1 cellular context compared by ENCODE assay signal in the genomic region with DNA sequence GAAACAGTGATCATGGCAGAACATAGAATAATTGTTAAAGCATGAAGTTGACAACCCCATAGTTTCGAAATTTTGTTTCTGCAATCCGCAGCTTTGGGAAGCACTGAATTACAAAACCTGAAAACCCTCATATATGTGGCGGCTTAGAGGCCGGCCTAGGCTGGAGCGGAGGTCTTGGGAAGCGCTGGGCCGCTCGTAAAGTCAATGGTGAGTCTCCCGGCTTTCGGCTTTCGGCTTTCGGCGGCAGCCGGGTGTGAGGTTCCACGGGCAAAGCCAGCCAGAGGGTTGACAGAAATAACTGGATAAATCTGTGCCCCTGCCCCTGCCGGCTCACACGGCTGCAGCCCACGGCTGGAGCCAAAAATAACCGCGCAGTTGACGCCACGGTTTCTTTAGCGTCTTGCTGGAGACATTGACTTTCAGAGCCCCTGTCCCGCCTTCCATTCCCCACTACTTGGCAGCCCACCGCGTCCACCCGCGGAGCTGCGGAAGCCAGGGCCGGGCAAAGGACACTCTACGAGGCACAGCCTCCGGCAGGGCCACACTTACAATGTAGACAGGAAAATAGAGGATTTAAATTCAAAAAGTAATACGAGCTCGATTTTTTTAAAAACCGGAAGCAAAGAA.
TF ChIP-seq lines count a peak whose summit lies in the region.

No MANE protein-coding gene starts in this region.

TF ChIP-seq in SK-N-SH, 30 proteins besides CTCF, POLR2A, EP300 and RAD21 (continued from another document):
- no peak for TF ChIP-seq IRF3 (IDR thresholded peaks at IDR 0.05; ENCODE audit: low read depth, low read length)
- no peak for TF ChIP-seq GATA2 (CRISPR knock-in tag; IDR thresholded peaks at IDR 0.05)
- TF ChIP-seq MEF2A (IDR thresholded peaks at IDR 0.05; ENCODE audit: borderline replicate concordance, low read depth): no peak
- TF ChIP-seq, protein P1, sequence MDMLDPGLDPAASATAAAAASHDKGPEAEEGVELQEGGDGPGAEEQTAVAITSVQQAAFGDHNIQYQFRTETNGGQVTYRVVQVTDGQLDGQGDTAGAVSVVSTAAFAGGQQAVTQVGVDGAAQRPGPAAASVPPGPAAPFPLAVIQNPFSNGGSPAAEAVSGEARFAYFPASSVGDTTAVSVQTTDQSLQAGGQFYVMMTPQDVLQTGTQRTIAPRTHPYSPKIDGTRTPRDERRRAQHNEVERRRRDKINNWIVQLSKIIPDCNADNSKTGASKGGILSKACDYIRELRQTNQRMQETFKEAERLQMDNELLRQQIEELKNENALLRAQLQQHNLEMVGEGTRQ (IDR thresholded peaks at IDR 0.05; ENCODE audit: borderline replicate concordance, low read depth, low read length): no peak
- no peak for TF ChIP-seq CHD2 (IDR thresholded peaks at IDR 0.05; ENCODE audit: low read length, partially characterized antibody)
- no peak for TF ChIP-seq MAX (IDR thresholded peaks at IDR 0.05; ENCODE audit: low read depth)
- no peak for TF ChIP-seq ELF1 (IDR thresholded peaks at IDR 0.05)
- no peak for TF ChIP-seq PBX3 (IDR thresholded peaks at IDR 0.05)
- no peak for TF ChIP-seq MXI1 (IDR thresholded peaks at IDR 0.05; ENCODE audit: low read depth, low read length)
- TF ChIP-seq RXRA (IDR thresholded peaks at IDR 0.05; ENCODE audit: borderline replicate concordance, low read depth): no peak
- TF ChIP-seq JUND (IDR thresholded peaks at IDR 0.05): no peak
- TF ChIP-seq FOXM1 (IDR thresholded peaks at IDR 0.05; ENCODE audit: low read depth): no peak
- no peak for TF ChIP-seq POLR2AphosphoS5 (IDR thresholded peaks at IDR 0.05; ENCODE audit: low read depth, low read length)
- TF ChIP-seq, protein P2, sequence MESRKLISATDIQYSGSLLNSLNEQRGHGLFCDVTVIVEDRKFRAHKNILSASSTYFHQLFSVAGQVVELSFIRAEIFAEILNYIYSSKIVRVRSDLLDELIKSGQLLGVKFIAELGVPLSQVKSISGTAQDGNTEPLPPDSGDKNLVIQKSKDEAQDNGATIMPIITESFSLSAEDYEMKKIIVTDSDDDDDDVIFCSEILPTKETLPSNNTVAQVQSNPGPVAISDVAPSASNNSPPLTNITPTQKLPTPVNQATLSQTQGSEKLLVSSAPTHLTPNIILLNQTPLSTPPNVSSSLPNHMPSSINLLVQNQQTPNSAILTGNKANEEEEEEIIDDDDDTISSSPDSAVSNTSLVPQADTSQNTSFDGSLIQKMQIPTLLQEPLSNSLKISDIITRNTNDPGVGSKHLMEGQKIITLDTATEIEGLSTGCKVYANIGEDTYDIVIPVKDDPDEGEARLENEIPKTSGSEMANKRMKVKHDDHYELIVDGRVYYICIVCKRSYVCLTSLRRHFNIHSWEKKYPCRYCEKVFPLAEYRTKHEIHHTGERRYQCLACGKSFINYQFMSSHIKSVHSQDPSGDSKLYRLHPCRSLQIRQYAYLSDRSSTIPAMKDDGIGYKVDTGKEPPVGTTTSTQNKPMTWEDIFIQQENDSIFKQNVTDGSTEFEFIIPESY (IDR thresholded peaks at IDR 0.05; ENCODE audit: borderline replicate concordance, low read depth): no peak
